Comparison of ENCODE assay signal across 1 cellular context in the genomic region with DNA sequence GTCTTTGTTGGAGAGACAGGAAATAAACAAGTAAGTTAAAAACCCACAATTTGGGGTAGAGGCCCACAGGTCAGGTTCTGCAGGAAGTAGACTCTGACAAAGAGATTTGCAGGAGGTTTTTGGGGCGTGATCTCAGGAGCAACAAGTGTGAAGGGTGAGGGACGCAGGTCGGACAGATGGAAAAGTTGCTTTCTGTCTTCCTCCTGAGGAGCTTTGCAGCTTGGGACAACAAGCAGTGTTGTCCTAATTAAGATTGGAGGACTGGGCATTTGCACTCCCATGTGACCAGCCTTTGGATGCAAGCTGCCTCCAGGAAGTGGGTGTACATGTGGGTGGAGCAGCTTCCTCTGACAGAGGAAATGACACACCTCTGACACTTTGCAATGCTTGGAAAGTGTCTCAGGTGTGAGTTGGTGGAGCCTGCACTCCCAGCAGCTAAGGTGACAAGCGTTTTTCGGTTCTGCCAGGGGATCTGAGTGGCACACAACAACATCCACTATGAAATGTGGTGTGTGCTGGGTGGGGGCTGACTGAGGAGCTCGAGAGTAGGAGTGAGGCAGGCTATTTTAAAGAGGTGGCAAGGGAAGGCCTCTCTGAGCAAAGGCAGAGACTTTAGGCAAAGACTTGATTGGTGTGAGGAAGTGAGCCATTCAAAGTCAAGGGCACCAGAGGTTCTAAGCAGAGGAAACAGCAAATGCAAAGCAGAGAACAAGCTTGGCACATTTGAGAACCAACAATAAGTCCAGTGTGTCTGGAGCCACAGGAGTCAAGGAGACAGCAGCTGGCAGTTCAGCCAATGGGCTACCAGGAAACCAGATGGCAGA.
TF ChIP-seq lines count a peak whose summit lies in the region.

No MANE protein-coding gene starts in this region.

TF ChIP-seq in H1, 55 proteins besides CTCF, POLR2A, EP300 and RAD21:
- TF ChIP-seq MAFK (IDR thresholded peaks at IDR 0.05; ENCODE audit: low read depth, low read length) (no peak), SP2 (IDR thresholded peaks at IDR 0.05; ENCODE audit: low read length) (no peak), CHD7 (IDR thresholded peaks at IDR 0.05; ENCODE audit: insufficient replicate concordance, low read length) (no peak), CHD1 (IDR thresholded peaks at IDR 0.05; ENCODE audit: low read depth, low read length) (no peak), GTF2F1 (IDR thresholded peaks at IDR 0.05; ENCODE audit: borderline replicate concordance, low read depth, low read length) (no peak), HDAC6 (IDR thresholded peaks at IDR 0.05; ENCODE audit: low read depth, low read length) (no peak), CEBPB (IDR thresholded peaks at IDR 0.05; ENCODE audit: low read depth, low read length) (no peak), CREB1 (IDR thresholded peaks at IDR 0.05) (no peak), NRF1 (IDR thresholded peaks at IDR 0.05; ENCODE audit: low read depth, low read length) (no peak), RFX5 (IDR thresholded peaks at IDR 0.05; ENCODE audit: borderline replicate concordance, low read depth, low read length) (no peak), POU5F1 (IDR thresholded peaks at IDR 0.05; ENCODE audit: low read depth, low read length) (no peak), EZH2 (IDR thresholded peaks at IDR 0.05; ENCODE audit: low read depth, low read length, severe bottlenecking) (no peak), JUND (IDR thresholded peaks at IDR 0.05; ENCODE audit: low read length) (no peak)
- TF ChIP-seq, protein P1, sequence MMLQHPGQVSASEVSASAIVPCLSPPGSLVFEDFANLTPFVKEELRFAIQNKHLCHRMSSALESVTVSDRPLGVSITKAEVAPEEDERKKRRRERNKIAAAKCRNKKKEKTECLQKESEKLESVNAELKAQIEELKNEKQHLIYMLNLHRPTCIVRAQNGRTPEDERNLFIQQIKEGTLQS (IDR thresholded peaks at IDR 0.05; ENCODE audit: insufficient read depth, low read depth, low read length): no peak
- TF ChIP-seq, protein P2, sequence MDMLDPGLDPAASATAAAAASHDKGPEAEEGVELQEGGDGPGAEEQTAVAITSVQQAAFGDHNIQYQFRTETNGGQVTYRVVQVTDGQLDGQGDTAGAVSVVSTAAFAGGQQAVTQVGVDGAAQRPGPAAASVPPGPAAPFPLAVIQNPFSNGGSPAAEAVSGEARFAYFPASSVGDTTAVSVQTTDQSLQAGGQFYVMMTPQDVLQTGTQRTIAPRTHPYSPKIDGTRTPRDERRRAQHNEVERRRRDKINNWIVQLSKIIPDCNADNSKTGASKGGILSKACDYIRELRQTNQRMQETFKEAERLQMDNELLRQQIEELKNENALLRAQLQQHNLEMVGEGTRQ (IDR thresholded peaks at IDR 0.05; ENCODE audit: low read length): no peak
- TF ChIP-seq, protein P3, sequence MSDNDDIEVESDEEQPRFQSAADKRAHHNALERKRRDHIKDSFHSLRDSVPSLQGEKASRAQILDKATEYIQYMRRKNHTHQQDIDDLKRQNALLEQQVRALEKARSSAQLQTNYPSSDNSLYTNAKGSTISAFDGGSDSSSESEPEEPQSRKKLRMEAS (IDR thresholded peaks at IDR 0.05): no peak
